ENCODE assay signal across 21 cellular contexts in genomic region chr3:36178018-36178417, GRCh38.
DNase-seq lines count a peak whose midpoint lies in the region; ATAC-seq and TF ChIP-seq lines count a peak whose summit lies in the region.
"Had no signal": no experiment of that assay in that cellular context is flagged by ENCODE, and none has a peak within 500 bp of the region (broad histone marks: within the 10 kb centered on the region; RNA-seq: fewer than 3 reads in every experiment).

No MANE protein-coding gene starts in this region.

- no peak overlapping the region for H3K4me2 ChIP-seq in mesenchymal stem cell (ENCODE audit: low read length, poor library complexity, severe bottlenecking)
- H3K4me2 ChIP-seq: A549 had no signal

- no peak overlapping the region for H3K9ac ChIP-seq in adipocyte (ENCODE audit: low read length)
- H3K9ac ChIP-seq in mesenchymal stem cell (ENCODE audit: low read length) = no peak overlapping the region

- H3K4me1 ChIP-seq in cardiac muscle cell (ENCODE audit: low read depth) (peaks cover 28% of the 10 kb centered on the region), adipocyte (ENCODE audit: control insufficient read depth, insufficient read depth, low read length) (no peaks in the 10 kb centered on the region), mesenchymal stem cell (ENCODE audit: control insufficient read depth, insufficient read depth, low read depth, low read length) (no peaks in the 10 kb centered on the region)
- H3K4me1 ChIP-seq: A549, BE2C, HAP-1 had no signal

- no peak for TF ChIP-seq CTCF in cardiac muscle cell (IDR thresholded peaks at IDR 0.05; ENCODE audit: low read depth, low read length)

- no peak overlapping the region for H2BK15ac ChIP-seq in mesenchymal stem cell (ENCODE audit: low read depth, poor library complexity, severe bottlenecking)

- H4K91ac ChIP-seq in mesenchymal stem cell (ENCODE audit: low read length) = no peak overlapping the region

- H2BK5ac ChIP-seq in mesenchymal stem cell (ENCODE audit: low read depth, low read length, poor library complexity, severe bottlenecking) = no peak overlapping the region

- no peak overlapping the region for H3K4ac ChIP-seq in mesenchymal stem cell (ENCODE audit: low read depth in 1 of 2, low read length in 2 of 2)

- no peak overlapping the region for H2BK12ac ChIP-seq in mesenchymal stem cell (ENCODE audit: low read length in 2 of 2)

- no peak overlapping the region for H3K23ac ChIP-seq in mesenchymal stem cell (ENCODE audit: low read length in 2 of 2)

- no peak for ATAC-seq in left cardiac atrium
- ATAC-seq in HG03108 (IDR thresholded peaks at IDR 0.05; ENCODE audit: unreplicated experiment) = no peak
- ATAC-seq: A549, K562 had no signal

- no peaks in the 10 kb centered on the region for H3K79me1 ChIP-seq in mesenchymal stem cell (replicated peaks; ENCODE audit: low read length, poor library complexity, severe bottlenecking)

- H2AFZ ChIP-seq in mesenchymal stem cell (ENCODE audit: low read depth, low read length) = no peak overlapping the region

- WGBS in mesenchymal stem cell = no CpG with 5 or more reads among the region's 1 CpG

- no peak overlapping the region for H2AK5ac ChIP-seq in mesenchymal stem cell (ENCODE audit: low read length, severe bottlenecking)

- H3K36me3 ChIP-seq in cardiac muscle cell = no peaks in the 10 kb centered on the region
- no peaks in the 10 kb centered on the region for H3K36me3 ChIP-seq in adipocyte (ENCODE audit: control insufficient read depth, insufficient read depth, low read length, severe bottlenecking)
- H3K36me3 ChIP-seq in mesenchymal stem cell (ENCODE audit: control insufficient read depth in 1 of 2, insufficient read depth in 2 of 2, low read depth in 1 of 2, low read length in 2 of 2) = no peaks in the 10 kb centered on the region
- H3K36me3 ChIP-seq: BE2C, HAP-1 had no signal

- H3K27ac ChIP-seq in cardiac muscle cell (peak overlapping the region; percentile 56), mesenchymal stem cell (ENCODE audit: low read length, poor library complexity, severe bottlenecking) (no peak overlapping the region)
- H3K27ac ChIP-seq: 22Rv1, A549, HL-60 had no signal

- H3K9me3 ChIP-seq in cardiac muscle cell (ENCODE audit: low read depth) (no peaks in the 10 kb centered on the region), adipocyte (ENCODE audit: control insufficient read depth, low read length) (no peaks in the 10 kb centered on the region), mesenchymal stem cell (ENCODE audit: control insufficient read depth, low read length) (no peaks in the 10 kb centered on the region)
- H3K9me3 ChIP-seq: A549, BE2C, HAP-1 had no signal

- H4K8ac ChIP-seq in mesenchymal stem cell (ENCODE audit: low read length) = no peak overlapping the region

- intact Hi-C loops in left cardiac atrium (cut with DNase I) = no loop called here

- no peak overlapping the region for H3K18ac ChIP-seq in mesenchymal stem cell (ENCODE audit: low read depth in 1 of 2, low read length in 2 of 2)

- H2BK120ac ChIP-seq in mesenchymal stem cell (ENCODE audit: low read depth, low read length) = no peak overlapping the region

- no peak overlapping the region for H3K14ac ChIP-seq in mesenchymal stem cell (ENCODE audit: low read length in 2 of 2)

- no peak overlapping the region for H3K4me3 ChIP-seq in cardiac muscle cell
- no peak overlapping the region for H3K4me3 ChIP-seq in adipocyte (ENCODE audit: low read length)
- peak overlapping the region in 1 of 2 experiments; percentile 27 for H3K4me3 ChIP-seq in mesenchymal stem cell (ENCODE audit: insufficient read depth in 1 of 2, low read depth in 1 of 2, low read length in 2 of 2)
- H3K4me3 ChIP-seq: A549, HAP-1, K562 had no signal

- H3K27me3 ChIP-seq in cardiac muscle cell = no peaks in the 10 kb centered on the region
- H3K27me3 ChIP-seq in adipocyte (replicated peaks; ENCODE audit: control insufficient read depth, insufficient read depth, low read length) = no peaks in the 10 kb centered on the region
- H3K27me3 ChIP-seq in mesenchymal stem cell (ENCODE audit: control insufficient read depth in 1 of 2, insufficient read depth in 1 of 2, low read length in 2 of 2) = no peaks in the 10 kb centered on the region
- H3K27me3 ChIP-seq: BE2C had no signal

- DNase-seq in cardiac muscle cell (ENCODE audit: low read depth in 1 of 2, low spot score in 1 of 2) (no peak), left cardiac atrium (no peak), GM03348 (ENCODE audit: low spot score) (peak; percentile 19), adipocyte (ENCODE audit: low read depth) (peak; percentile 4), mesenchymal stem cell (no peak)
- no peak for DNase-seq in stimulated activated CD8-positive, alpha-beta memory T cell treated with anti-CD3 and anti-CD28 coated beads, Interleukin-4, amount 100 ng/mL, for 48 hours
- DNase-seq: BE2C; C1 segment of cervical spinal cord; CD4-positive, CD25-positive, alpha-beta regulatory T cell; CD8-positive, alpha-beta memory T cell; COR-L47; DMS 273 treated with DMSO at 0.1 percent for 48 hours; DMS53; GDM1; IMR-90 had no signal

Comparison
In these comparisons a context has a peak if more than half of its experiments do, and no peak if none do; other contexts are left out.
1. DNase-seq: peak in GM03348 (single experiment) and adipocyte (single experiment); none in cardiac muscle cell (0 of 2), left cardiac atrium (single experiment), mesenchymal stem cell (single experiment) and stimulated activated CD8-positive, alpha-beta memory T cell treated with anti-CD3 and anti-CD28 coated beads, Interleukin-4, amount 100 ng/mL, for 48 hours (single experiment).